ENCODE assay signal across 16 cellular contexts in genomic region chr5:149545327-149545726, GRCh38. TPM values are rescaled to one million over a fixed set of nuclear protein-coding genes. Genes with fewer than 3 reads are reported as not detected.
DNase-seq lines count a peak whose midpoint lies in the region; ATAC-seq, FAIRE-seq and TF ChIP-seq lines count a peak whose summit lies in the region.
"Had no signal": no experiment of that assay in that cellular context is flagged by ENCODE, and none has a peak within 500 bp of the region (broad histone marks: within the 10 kb centered on the region; RNA-seq: fewer than 3 reads in every experiment).

No MANE protein-coding gene starts in this region.

- H3K27ac ChIP-seq in CD4-positive, CD25-positive, alpha-beta regulatory T cell (ENCODE audit: insufficient read depth, low read length, poor library complexity, severe bottlenecking) = no peak overlapping the region
- H3K27ac ChIP-seq in K562 (ENCODE audit: extremely low read depth, low read depth, low read length) (no peak overlapping the region; the same call in 2 of the 3 replicates), neural progenitor cell (peak overlapping the region; percentile 76), adrenal gland (peak overlapping the region in 2 of 5 donors; percentile 2 to 20)
- H3K27ac ChIP-seq: hepatocyte had no signal

- FAIRE-seq in K562 (lab: Jason Lieb, UNC) = no peak

- peaks cover 45% of the 10 kb centered on the region for H3K36me3 Mint-ChIP-seq in CD4-positive, CD25-positive, alpha-beta regulatory T cell
- peaks cover 52% of the 10 kb centered on the region for H3K36me3 Mint-ChIP-seq in neural progenitor cell
- H3K36me3 Mint-ChIP-seq in glutamatergic neuron (ENCODE audit: unreplicated experiment) = no peaks in the 10 kb centered on the region

- H4K20me1 ChIP-seq in K562 (replicated peaks; ENCODE audit: control insufficient read depth, insufficient read depth, low read length) = peaks cover 25% of the 10 kb centered on the region
- H4K20me1 ChIP-seq in neural progenitor cell (ENCODE audit: low read depth) = peaks cover 78% of the 10 kb centered on the region

- no peak for ATAC-seq in CD4-positive, CD25-positive, alpha-beta regulatory T cell (ENCODE audit: low read depth in 2 of 2)
- ATAC-seq in K562 (peak; percentile 6; the same call in 2 of the 3 replicates), GM18520 (IDR thresholded peaks at IDR 0.05; ENCODE audit: unreplicated experiment) (no peak), HG03439 (IDR thresholded peaks at IDR 0.05; ENCODE audit: unreplicated experiment) (no peak)
- ATAC-seq: sciatic nerve had no signal

- H2AFZ ChIP-seq in K562 (ENCODE audit: low read depth, low read length) (no peak overlapping the region), neural progenitor cell (replicated peaks) (no peak overlapping the region)
- H2AFZ ChIP-seq: hepatocyte had no signal

- peaks cover 33% of the 10 kb centered on the region for H3K36me3 ChIP-seq in CD4-positive, CD25-positive, alpha-beta regulatory T cell (ENCODE audit: control insufficient read depth, insufficient read depth, low read length)
- peaks cover 80% of the 10 kb centered on the region for H3K36me3 ChIP-seq in K562 (ENCODE audit: control insufficient read depth, insufficient read depth, low read length)
- H3K36me3 ChIP-seq in neural progenitor cell = no peaks in the 10 kb centered on the region
- peaks cover 0 to 37% of the 10 kb centered on the region in 2 donors for H3K36me3 ChIP-seq in adrenal gland (replicated peaks in 1 of 2)

- intact Hi-C loops in K562 (cut with micrococcal nuclease) (no loop called here), adrenal gland (cut with DNase I) (loop anchor here in 1 of 2 donors (10.0 kb wide), 1 partner anchor 51 kb away; no protein-coding TSS in a partner anchor)

- no peak for DNase-seq in CD4-positive, CD25-positive, alpha-beta regulatory T cell
- DNase-seq in K562 (ENCODE audit: extremely low read depth in 1 of 4, low spot score in 3 of 4) = no peak
- DNase-seq in neural progenitor cell (ENCODE audit: low spot score) = no peak
- DNase-seq in adrenal gland = no peak
- DNase-seq in glutamatergic neuron = no peak
- DNase-seq: activated CD4-positive, alpha-beta T cell treated with anti-CD3 and anti-CD28 coated beads, Interleukin-2, amount 10 ng/mL, durations not matched to agents 24 days and 14 days; activated gamma-delta T cell; GF-D8; islet precursor cell; MM.1S; NCI-H187 had no signal

- H3K27ac Mint-ChIP-seq in CD4-positive, CD25-positive, alpha-beta regulatory T cell = no peak overlapping the region
- H3K27ac Mint-ChIP-seq in neural progenitor cell = no peak overlapping the region
- no peak overlapping the region for H3K27ac Mint-ChIP-seq in glutamatergic neuron (ENCODE audit: unreplicated experiment)
- H3K27ac Mint-ChIP-seq: activated CD4-positive, alpha-beta T cell treated with anti-CD3 and anti-CD28 coated beads, Interleukin-2, amount 10 ng/mL, durations not matched to agents 24 days and 14 days had no signal

- peak overlapping the region in 3 of 4 donors; percentile 46 to 75 (median 57) for H3K4me3 Mint-ChIP-seq in CD4-positive, CD25-positive, alpha-beta regulatory T cell
- no peak overlapping the region for H3K4me3 Mint-ChIP-seq in neural progenitor cell
- no peak overlapping the region for H3K4me3 Mint-ChIP-seq in glutamatergic neuron (ENCODE audit: unreplicated experiment)
- H3K4me3 Mint-ChIP-seq: activated CD4-positive, alpha-beta T cell treated with anti-CD3 and anti-CD28 coated beads, Interleukin-2, amount 10 ng/mL, durations not matched to agents 24 days and 14 days had no signal

- CTCF ChIA-PET in K562 (lab: Yijun Ruan, JAX; ENCODE audit: low intra/inter-chr PET ratio) = no interaction called here

- no peaks in the 10 kb centered on the region for H3K9me3 ChIP-seq in CD4-positive, CD25-positive, alpha-beta regulatory T cell (ENCODE audit: control insufficient read depth in 2 of 2, low read length in 2 of 2)
- H3K9me3 ChIP-seq in K562 (replicated peaks; ENCODE audit: control insufficient read depth, insufficient read depth, low read depth, low read length) (no peaks in the 10 kb centered on the region), neural progenitor cell (ENCODE audit: low read depth) (no peaks in the 10 kb centered on the region), adrenal gland (replicated peaks in 1 of 3) (no peaks in the 10 kb centered on the region)

- TF ChIP-seq RAD21 in K562 (CRISPR knock-in tag; conservative IDR thresholded peaks at IDR 0.05 in 1 of 2, IDR thresholded peaks at IDR 0.05 in 1 of 2) = no peak

- H3F3A ChIP-seq in neural progenitor cell (ENCODE audit: low read depth) = peaks cover 61% of the 10 kb centered on the region

- TF ChIP-seq POLR2A in GM19193 (IDR thresholded peaks at IDR 0.05; ENCODE audit: extremely low read depth, insufficient read depth, insufficient read length) = peak; percentile 33
- no peak for TF ChIP-seq POLR2A in K562 (conservative IDR thresholded peaks at IDR 0.05)
- TF ChIP-seq POLR2A in adrenal gland (IDR thresholded peaks at IDR 0.05) = no peak

- WGBS in K562 (ENCODE audit: insufficient coverage, low coverage, missing lambda C conversion rate) = 83% methylated on average over 6 of the region's 6 CpGs
- 63 to 84% (median 70%) methylated on average over 3 to 6 of the region's 6 CpGs for WGBS in adrenal gland, 4 donors

- no TSS peak for BruUV-seq in K562 (replicated peaks; lab: Mats Ljungman, UMichigan)

- no peak overlapping the region for H3K4me2 ChIP-seq in K562 (ENCODE audit: insufficient read depth, low read length)
- no peak overlapping the region for H3K4me2 ChIP-seq in neural progenitor cell
- H3K4me2 ChIP-seq: hepatocyte had no signal

- H3K27me3 ChIP-seq in CD4-positive, CD25-positive, alpha-beta regulatory T cell (ENCODE audit: control insufficient read depth, insufficient read depth, low read length) = no peaks in the 10 kb centered on the region
- H3K27me3 ChIP-seq in K562 (ENCODE audit: control insufficient read depth in 2 of 2, insufficient read depth in 2 of 2, low read length in 2 of 2) (no peaks in the 10 kb centered on the region), neural progenitor cell (no peaks in the 10 kb centered on the region), adrenal gland (no peaks in the 10 kb centered on the region)
- H3K27me3 ChIP-seq: hepatocyte had no signal

- in situ Hi-C loops in K562 (cut with MboI) = no loop called here

- H3K4me1 Mint-ChIP-seq in CD4-positive, CD25-positive, alpha-beta regulatory T cell = peaks cover 29 to 81% (median 53%) of the 10 kb centered on the region in 4 donors
- H3K4me1 Mint-ChIP-seq in neural progenitor cell = peaks cover 23% of the 10 kb centered on the region
- H3K4me1 Mint-ChIP-seq in glutamatergic neuron (ENCODE audit: low read depth, unreplicated experiment) = peaks cover 30% of the 10 kb centered on the region

- POLR2A ChIA-PET in K562 (lab: Yijun Ruan, JAX) = interaction anchor here (0.7 to 3.5 kb wide), 4 partner anchors 10 to 24 kb away, joined by 3 to 38 read pairs (median 14); no protein-coding TSS in a partner anchor

- no peaks in the 10 kb centered on the region for H3K9me1 ChIP-seq in K562 (ENCODE audit: control insufficient read depth, insufficient read depth, low read length)

- no peaks in the 10 kb centered on the region for H3K27me3 Mint-ChIP-seq in CD4-positive, CD25-positive, alpha-beta regulatory T cell
- H3K27me3 Mint-ChIP-seq in neural progenitor cell (ENCODE audit: insufficient read depth, low read depth) = peaks cover 4% of the 10 kb centered on the region
- peaks cover 4% of the 10 kb centered on the region for H3K27me3 Mint-ChIP-seq in glutamatergic neuron (ENCODE audit: unreplicated experiment)
- H3K27me3 Mint-ChIP-seq: activated CD4-positive, alpha-beta T cell treated with anti-CD3 and anti-CD28 coated beads, Interleukin-2, amount 10 ng/mL, durations not matched to agents 24 days and 14 days had no signal

- H3K4me3 ChIP-seq in CD4-positive, CD25-positive, alpha-beta regulatory T cell (ENCODE audit: low read depth, low read length) = no peak overlapping the region
- no peak overlapping the region for H3K4me3 ChIP-seq in K562
- no peak overlapping the region for H3K4me3 ChIP-seq in neural progenitor cell
- no peak overlapping the region for H3K4me3 ChIP-seq in adrenal gland
- H3K4me3 ChIP-seq: hepatocyte had no signal

- peak overlapping the region in 1 of 2 experiments; percentile 83; a peak in 2 of 4 replicates for H3K9ac ChIP-seq in K562 (ENCODE audit: insufficient read depth in 1 of 2, low read depth in 2 of 2, low read length in 2 of 2)
- H3K9ac ChIP-seq in neural progenitor cell = no peak overlapping the region

- H3K4me1 ChIP-seq in CD4-positive, CD25-positive, alpha-beta regulatory T cell (ENCODE audit: control insufficient read depth, insufficient read depth, low read length, poor library complexity, severe bottlenecking) = peaks cover 71% of the 10 kb centered on the region
- H3K4me1 ChIP-seq in K562 (replicated peaks in 1 of 2; ENCODE audit: control insufficient read depth in 2 of 2, insufficient read depth in 2 of 2, low read length in 2 of 2) = peaks cover 13 to 29% of the 10 kb centered on the region in 2 experiments; a peak in 4 of 5 replicates
- peaks cover 40% of the 10 kb centered on the region for H3K4me1 ChIP-seq in neural progenitor cell
- H3K4me1 ChIP-seq in adrenal gland (replicated peaks in 1 of 2) = peaks cover 25 to 81% of the 10 kb centered on the region in 2 donors

- no peaks in the 10 kb centered on the region for H3K9me3 Mint-ChIP-seq in CD4-positive, CD25-positive, alpha-beta regulatory T cell
- H3K9me3 Mint-ChIP-seq in neural progenitor cell (peaks cover 2% of the 10 kb centered on the region), glutamatergic neuron (ENCODE audit: unreplicated experiment) (peaks cover 8% of the 10 kb centered on the region)
- H3K9me3 Mint-ChIP-seq: activated CD4-positive, alpha-beta T cell treated with anti-CD3 and anti-CD28 coated beads, Interleukin-2, amount 10 ng/mL, durations not matched to agents 24 days and 14 days had no signal

- TF ChIP-seq EP300 in K562 (IDR thresholded peaks at IDR 0.05; ENCODE audit: low read length) = no peak

- no peak for TF ChIP-seq CTCF in K562 (IDR thresholded peaks at IDR 0.05 in 2 of 3, conservative IDR thresholded peaks at IDR 0.05 in 1 of 3; ENCODE audit: insufficient read depth in 2 of 3, low read depth in 1 of 3, low read length in 3 of 3)
- TF ChIP-seq CTCF in neural progenitor cell (IDR thresholded peaks at IDR 0.05) = no peak
- no peak for TF ChIP-seq CTCF in adrenal gland (IDR thresholded peaks at IDR 0.05)
- no peak for TF ChIP-seq CTCF in glutamatergic neuron (IDR thresholded peaks at IDR 0.05; ENCODE audit: partially characterized antibody, unreplicated experiment)

- H3K79me2 ChIP-seq in K562 (ENCODE audit: control insufficient read depth, insufficient read depth, low read length) = peaks cover 97% of the 10 kb centered on the region
- peaks cover 100% of the 10 kb centered on the region for H3K79me2 ChIP-seq in neural progenitor cell (ENCODE audit: low read depth)

RNA-seq across cellular contexts. Expression of gene CSNK1A1, which starts 5.9 kb away (rescaled TPM):
- total RNA-seq in CD4-positive, CD25-positive, alpha-beta regulatory T cell = 234 TPM
- 100 to 1,000 TPM; 134 to 152 (median 147) TPM for polyA plus RNA-seq in CD4-positive, CD25-positive, alpha-beta regulatory T cell
- 130 and 191 TPM in 2 replicates for total RNA-seq in K562 (2011; cell fraction: chromatin; rRNA removed; ENCODE audit: low replicate concordance)
- total RNA-seq in K562 (2011; cell fraction: nucleolus; rRNA removed) = 70.5 and 71.3 TPM in 2 replicates
- 97.4 and 136 TPM in 2 replicates for total RNA-seq in K562 (2011; cell fraction: nucleoplasm; rRNA removed)
- total RNA-seq in K562 (2014; rRNA removed) (196 TPM in 2 replicates), K562 (2014; rRNA removed; fragmentation: Illumina TruSeq; extraction: Trizol) (192 and 220 TPM in 2 replicates), K562 (2015; rRNA removed; fragmentation: Illumina TruSeq; extraction: Trizol) (141 and 154 TPM in 2 replicates), K562 (2021) (186 and 196 TPM in 2 replicates), neural progenitor cell (ENCODE audit: low replicate concordance) (271 and 335 TPM in 2 replicates), adrenal gland (100 to 1,000 TPM; 165 to 301 (median 225) TPM), glutamatergic neuron (ENCODE audit: unreplicated experiment) (289 TPM)
- polyA plus RNA-seq in K562 (2011; rRNA removed) (138 and 185 TPM in 2 replicates), K562 (2014; fragmentation: Illumina TruSeq; extraction: Trizol) (120 and 133 TPM in 2 replicates), K562 (2014; fragmentation: Nextera tagmentation; extraction: Ambion mirVana) (10 to 100 TPM; 49.1 to 63.3 TPM), K562 (2014; rRNA removed) (116 and 117 TPM in 2 replicates), adrenal gland (100 to 1,000 TPM in 1 of 3 donors, 10 to 100 TPM in 2; 51.0 to 234 (median 64.4) TPM)
- polyA plus RNA-seq in K562 (2011; cell fraction: cytosol; rRNA removed) = 64.6 and 80.0 TPM in 2 replicates
- polyA plus RNA-seq in K562 (2011; cell fraction: nucleus; rRNA removed) = 60.4 and 64.4 TPM in 2 replicates
- polyA plus RNA-seq in K562 (2012) = 86.1 and 129 TPM in 2 replicates
- 262 and 295 TPM in 2 replicates for polyA minus RNA-seq in K562 (2011; rRNA and poly(A)+ RNA removed)
- 105 and 106 TPM in 2 replicates for polyA minus RNA-seq in K562 (2011; cell fraction: cytosol; rRNA and poly(A)+ RNA removed)
- 88.7 and 149 TPM in 2 replicates for polyA minus RNA-seq in K562 (2011; cell fraction: nucleus; rRNA and poly(A)+ RNA removed)

RNA-seq across cellular contexts. Expression of gene ARHGEF37, which starts 36.0 kb away (rescaled TPM):
- total RNA-seq in CD4-positive, CD25-positive, alpha-beta regulatory T cell = 1.8 TPM
- under 1 TPM in 3 of 4 donors, not detected in 1; 0.20 to 0.55 (median 0.45) TPM for polyA plus RNA-seq in CD4-positive, CD25-positive, alpha-beta regulatory T cell
- total RNA-seq in K562 (2011; cell fraction: chromatin; rRNA removed; ENCODE audit: low replicate concordance) = 0.11 TPM in 1 of 2 replicates, not detected in the other
- not detected in 2 replicates for total RNA-seq in K562 (2011; cell fraction: nucleolus; rRNA removed)
- total RNA-seq in K562 (2011; cell fraction: nucleoplasm; rRNA removed) = 0.15 TPM in 1 of 2 replicates, not detected in the other
- total RNA-seq in K562 (2014; rRNA removed) = 0.05 TPM in 1 of 2 replicates, not detected in the other
- total RNA-seq in K562 (2014; rRNA removed; fragmentation: Illumina TruSeq; extraction: Trizol) = 0.04 and 0.06 TPM in 2 replicates
- total RNA-seq in K562 (2015; rRNA removed; fragmentation: Illumina TruSeq; extraction: Trizol) = 0.14 TPM in 1 of 2 replicates, not detected in the other
- 0.27 and 0.51 TPM in 2 replicates for total RNA-seq in K562 (2021)
- polyA plus RNA-seq in K562 (2011; rRNA removed) = 0.04 TPM in 2 replicates
- 0.01 TPM in 2 replicates for polyA plus RNA-seq in K562 (2011; cell fraction: cytosol; rRNA removed)
- 0.09 TPM in 1 of 2 replicates, not detected in the other for polyA plus RNA-seq in K562 (2011; cell fraction: nucleus; rRNA removed)
- 0.05 and 0.21 TPM in 2 replicates for polyA plus RNA-seq in K562 (2012)
- polyA plus RNA-seq in K562 (2014; fragmentation: Illumina TruSeq; extraction: Trizol) = 0.04 TPM in 1 of 2 replicates, not detected in the other
- polyA plus RNA-seq in K562 (2014; fragmentation: Nextera tagmentation; extraction: Ambion mirVana) = under 1 TPM; 0.17 to 0.25 TPM
- polyA plus RNA-seq in K562 (2014; rRNA removed) = 0.01 TPM in 1 of 2 replicates, not detected in the other
- not detected in 2 replicates for polyA minus RNA-seq in K562 (2011; rRNA and poly(A)+ RNA removed)
- 2.0 TPM in 1 of 2 replicates, not detected in the other for polyA minus RNA-seq in K562 (2011; cell fraction: cytosol; rRNA and poly(A)+ RNA removed)
- 0.13 TPM in 1 of 2 replicates, not detected in the other for polyA minus RNA-seq in K562 (2011; cell fraction: nucleus; rRNA and poly(A)+ RNA removed)
- 0.99 and 1.7 TPM in 2 replicates for total RNA-seq in neural progenitor cell (ENCODE audit: low replicate concordance)
- 1 to 10 TPM; 1.8 to 8.4 (median 4.5) TPM for total RNA-seq in adrenal gland
- polyA plus RNA-seq in adrenal gland = 1 to 10 TPM; 1.8 to 4.3 (median 2.3) TPM
- 1.0 TPM for total RNA-seq in glutamatergic neuron (ENCODE audit: unreplicated experiment)

Comparison
In these comparisons a context has a peak if more than half of its experiments do, and no peak if none do; other contexts are left out.
1. H3K4me3 Mint-ChIP-seq: peak in CD4-positive, CD25-positive, alpha-beta regulatory T cell (3 of 4); none in neural progenitor cell (single experiment) and glutamatergic neuron (single experiment).